ENCODE assay signal across 12 cellular contexts in genomic region chr10:121063744-121064143, GRCh38.
"Had no signal": no experiment of that assay in that cellular context is flagged by ENCODE, and none has a peak within 500 bp of the region (broad histone marks: within the 10 kb centered on the region; RNA-seq: fewer than 3 reads in every experiment).

No MANE protein-coding gene starts in this region.

- H3K27me3 ChIP-seq: gastroesophageal sphincter, thyroid gland had no signal

- H3K4me1 ChIP-seq: gastroesophageal sphincter, lower lobe of right lung, thyroid gland had no signal

- DNase-seq: activated CD8-positive, alpha-beta T cell treated with anti-CD3 and anti-CD28 coated beads, Interleukin-2, amount 10 ng/mL, durations not matched to agents 7 days and 5 days; activated naive CD4-positive, alpha-beta T cell treated with anti-CD3 and anti-CD28 coated beads for 36 hours; central memory CD4-positive, alpha-beta T cell; cortex of kidney; effector memory CD4-positive, alpha-beta T cell; kidney; lower lobe of right lung; naive thymus-derived CD8-positive, alpha-beta T cell; T-helper 9 cell; thyroid gland had no signal

- H3K4me3 ChIP-seq: gastroesophageal sphincter, lower lobe of right lung, thyroid gland had no signal

- FAIRE-seq: kidney had no signal

- H3K27ac ChIP-seq: gastroesophageal sphincter, lower lobe of right lung, thyroid gland had no signal

- H3K9me3 ChIP-seq: gastroesophageal sphincter, lower lobe of right lung, thyroid gland had no signal

- ATAC-seq: activated CD8-positive, alpha-beta T cell treated with anti-CD3 and anti-CD28 coated beads, Interleukin-2, amount 10 ng/mL, durations not matched to agents 7 days and 5 days; activated T-helper 17 cell treated with anti-CD3 and anti-CD28 coated beads, Interleukin-2, amount 50 U/mL, for 72 hours; gastroesophageal sphincter; lower lobe of right lung; naive thymus-derived CD8-positive, alpha-beta T cell had no signal

- H3K36me3 ChIP-seq: gastroesophageal sphincter, lower lobe of right lung, thyroid gland had no signal
